In the genomic region with DNA sequence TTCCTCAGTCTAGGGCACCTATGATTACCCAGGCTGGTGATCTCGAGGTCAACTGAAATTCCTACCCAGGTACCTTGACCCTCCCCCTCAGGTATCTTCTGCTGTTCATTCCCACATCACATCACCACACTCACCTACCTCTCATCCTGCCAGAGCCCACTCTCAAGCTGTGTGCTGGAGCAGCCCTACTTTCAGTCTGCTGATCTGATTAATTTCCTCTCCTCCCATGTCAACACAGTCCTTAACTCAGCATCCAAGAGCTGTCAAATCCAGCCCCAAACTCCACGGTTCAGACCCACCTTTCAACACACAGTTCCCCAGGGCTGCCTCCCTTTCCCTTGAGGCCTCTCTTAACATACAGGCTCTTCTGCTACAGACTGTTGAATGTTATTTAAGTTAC, we compare ENCODE assay signal across 1 cellular context.
TF ChIP-seq lines count a peak whose summit lies in the region.

No MANE protein-coding gene starts in this region.

TF ChIP-seq in GM23338, 12 proteins besides CTCF, POLR2A, EP300 and RAD21 (continued from another document):
- TF ChIP-seq, protein P1, sequence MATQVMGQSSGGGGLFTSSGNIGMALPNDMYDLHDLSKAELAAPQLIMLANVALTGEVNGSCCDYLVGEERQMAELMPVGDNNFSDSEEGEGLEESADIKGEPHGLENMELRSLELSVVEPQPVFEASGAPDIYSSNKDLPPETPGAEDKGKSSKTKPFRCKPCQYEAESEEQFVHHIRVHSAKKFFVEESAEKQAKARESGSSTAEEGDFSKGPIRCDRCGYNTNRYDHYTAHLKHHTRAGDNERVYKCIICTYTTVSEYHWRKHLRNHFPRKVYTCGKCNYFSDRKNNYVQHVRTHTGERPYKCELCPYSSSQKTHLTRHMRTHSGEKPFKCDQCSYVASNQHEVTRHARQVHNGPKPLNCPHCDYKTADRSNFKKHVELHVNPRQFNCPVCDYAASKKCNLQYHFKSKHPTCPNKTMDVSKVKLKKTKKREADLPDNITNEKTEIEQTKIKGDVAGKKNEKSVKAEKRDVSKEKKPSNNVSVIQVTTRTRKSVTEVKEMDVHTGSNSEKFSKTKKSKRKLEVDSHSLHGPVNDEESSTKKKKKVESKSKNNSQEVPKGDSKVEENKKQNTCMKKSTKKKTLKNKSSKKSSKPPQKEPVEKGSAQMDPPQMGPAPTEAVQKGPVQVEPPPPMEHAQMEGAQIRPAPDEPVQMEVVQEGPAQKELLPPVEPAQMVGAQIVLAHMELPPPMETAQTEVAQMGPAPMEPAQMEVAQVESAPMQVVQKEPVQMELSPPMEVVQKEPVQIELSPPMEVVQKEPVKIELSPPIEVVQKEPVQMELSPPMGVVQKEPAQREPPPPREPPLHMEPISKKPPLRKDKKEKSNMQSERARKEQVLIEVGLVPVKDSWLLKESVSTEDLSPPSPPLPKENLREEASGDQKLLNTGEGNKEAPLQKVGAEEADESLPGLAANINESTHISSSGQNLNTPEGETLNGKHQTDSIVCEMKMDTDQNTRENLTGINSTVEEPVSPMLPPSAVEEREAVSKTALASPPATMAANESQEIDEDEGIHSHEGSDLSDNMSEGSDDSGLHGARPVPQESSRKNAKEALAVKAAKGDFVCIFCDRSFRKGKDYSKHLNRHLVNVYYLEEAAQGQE (IDR thresholded peaks at IDR 0.05; ENCODE audit: unreplicated experiment), result no peak
- TF ChIP-seq POLR2AphosphoS5 (IDR thresholded peaks at IDR 0.05; ENCODE audit: low read depth), result no peak
- no peak for TF ChIP-seq EZH2phosphoT487 (IDR thresholded peaks at IDR 0.05; ENCODE audit: unreplicated experiment)
- TF ChIP-seq STAT1 (IDR thresholded peaks at IDR 0.05; ENCODE audit: unreplicated experiment), result no peak
- TF ChIP-seq JUNB (IDR thresholded peaks at IDR 0.05; ENCODE audit: unreplicated experiment), result no peak
- TF ChIP-seq ZNF331 (CRISPR knock-in tag; IDR thresholded peaks at IDR 0.05; ENCODE audit: low read depth), result no peak
- TF ChIP-seq, protein P2, sequence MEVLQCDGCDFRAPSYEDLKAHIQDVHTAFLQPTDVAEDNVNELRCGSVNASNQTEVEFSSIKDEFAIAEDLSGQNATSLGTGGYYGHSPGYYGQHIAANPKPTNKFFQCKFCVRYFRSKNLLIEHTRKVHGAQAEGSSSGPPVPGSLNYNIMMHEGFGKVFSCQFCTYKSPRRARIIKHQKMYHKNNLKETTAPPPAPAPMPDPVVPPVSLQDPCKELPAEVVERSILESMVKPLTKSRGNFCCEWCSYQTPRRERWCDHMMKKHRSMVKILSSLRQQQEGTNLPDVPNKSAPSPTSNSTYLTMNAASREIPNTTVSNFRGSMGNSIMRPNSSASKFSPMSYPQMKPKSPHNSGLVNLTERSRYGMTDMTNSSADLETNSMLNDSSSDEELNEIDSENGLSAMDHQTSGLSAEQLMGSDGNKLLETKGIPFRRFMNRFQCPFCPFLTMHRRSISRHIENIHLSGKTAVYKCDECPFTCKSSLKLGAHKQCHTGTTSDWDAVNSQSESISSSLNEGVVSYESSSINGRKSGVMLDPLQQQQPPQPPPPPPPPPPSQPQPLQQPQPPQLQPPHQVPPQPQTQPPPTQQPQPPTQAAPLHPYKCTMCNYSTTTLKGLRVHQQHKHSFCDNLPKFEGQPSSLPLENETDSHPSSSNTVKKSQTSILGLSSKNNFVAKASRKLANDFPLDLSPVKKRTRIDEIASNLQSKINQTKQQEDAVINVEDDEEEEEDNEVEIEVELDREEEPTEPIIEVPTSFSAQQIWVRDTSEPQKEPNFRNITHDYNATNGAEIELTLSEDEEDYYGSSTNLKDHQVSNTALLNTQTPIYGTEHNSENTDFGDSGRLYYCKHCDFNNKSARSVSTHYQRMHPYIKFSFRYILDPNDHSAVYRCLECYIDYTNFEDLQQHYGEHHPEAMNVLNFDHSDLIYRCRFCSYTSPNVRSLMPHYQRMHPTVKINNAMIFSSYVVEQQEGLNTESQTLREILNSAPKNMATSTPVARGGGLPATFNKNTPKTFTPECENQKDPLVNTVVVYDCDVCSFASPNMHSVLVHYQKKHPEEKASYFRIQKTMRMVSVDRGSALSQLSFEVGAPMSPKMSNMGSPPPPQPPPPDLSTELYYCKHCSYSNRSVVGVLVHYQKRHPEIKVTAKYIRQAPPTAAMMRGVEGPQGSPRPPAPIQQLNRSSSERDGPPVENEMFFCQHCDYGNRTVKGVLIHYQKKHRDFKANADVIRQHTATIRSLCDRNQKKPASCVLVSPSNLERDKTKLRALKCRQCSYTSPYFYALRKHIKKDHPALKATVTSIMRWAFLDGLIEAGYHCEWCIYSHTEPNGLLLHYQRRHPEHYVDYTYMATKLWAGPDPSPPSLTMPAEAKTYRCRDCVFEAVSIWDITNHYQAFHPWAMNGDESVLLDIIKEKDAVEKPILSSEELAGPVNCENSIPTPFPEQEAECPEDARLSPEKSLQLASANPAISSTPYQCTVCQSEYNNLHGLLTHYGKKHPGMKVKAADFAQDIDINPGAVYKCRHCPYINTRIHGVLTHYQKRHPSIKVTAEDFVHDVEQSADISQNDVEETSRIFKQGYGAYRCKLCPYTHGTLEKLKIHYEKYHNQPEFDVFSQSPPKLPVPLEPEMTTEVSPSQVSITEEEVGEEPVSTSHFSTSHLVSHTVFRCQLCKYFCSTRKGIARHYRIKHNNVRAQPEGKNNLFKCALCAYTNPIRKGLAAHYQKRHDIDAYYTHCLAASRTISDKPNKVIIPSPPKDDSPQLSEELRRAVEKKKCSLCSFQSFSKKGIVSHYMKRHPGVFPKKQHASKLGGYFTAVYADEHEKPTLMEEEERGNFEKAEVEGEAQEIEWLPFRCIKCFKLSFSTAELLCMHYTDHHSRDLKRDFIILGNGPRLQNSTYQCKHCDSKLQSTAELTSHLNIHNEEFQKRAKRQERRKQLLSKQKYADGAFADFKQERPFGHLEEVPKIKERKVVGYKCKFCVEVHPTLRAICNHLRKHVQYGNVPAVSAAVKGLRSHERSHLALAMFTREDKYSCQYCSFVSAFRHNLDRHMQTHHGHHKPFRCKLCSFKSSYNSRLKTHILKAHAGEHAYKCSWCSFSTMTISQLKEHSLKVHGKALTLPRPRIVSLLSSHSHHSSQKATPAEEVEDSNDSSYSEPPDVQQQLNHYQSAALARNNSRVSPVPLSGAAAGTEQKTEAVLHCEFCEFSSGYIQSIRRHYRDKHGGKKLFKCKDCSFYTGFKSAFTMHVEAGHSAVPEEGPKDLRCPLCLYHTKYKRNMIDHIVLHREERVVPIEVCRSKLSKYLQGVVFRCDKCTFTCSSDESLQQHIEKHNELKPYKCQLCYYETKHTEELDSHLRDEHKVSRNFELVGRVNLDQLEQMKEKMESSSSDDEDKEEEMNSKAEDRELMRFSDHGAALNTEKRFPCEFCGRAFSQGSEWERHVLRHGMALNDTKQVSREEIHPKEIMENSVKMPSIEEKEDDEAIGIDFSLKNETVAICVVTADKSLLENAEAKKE (CRISPR knock-in tag; IDR thresholded peaks at IDR 0.05), result no peak
- no peak for TF ChIP-seq ZNF114 (CRISPR knock-in tag; IDR thresholded peaks at IDR 0.05)
- no peak for TF ChIP-seq CREB1 (CRISPR knock-in tag; IDR thresholded peaks at IDR 0.05; ENCODE audit: low read depth)
- no peak for TF ChIP-seq EZH2 (IDR thresholded peaks at IDR 0.05; ENCODE audit: low read depth, unreplicated experiment)
- TF ChIP-seq NANOG (IDR thresholded peaks at IDR 0.05; ENCODE audit: borderline replicate concordance), result no peak
TF ChIP-seq in GM23338: peak in this region for 0.
